1 cellular context compared by ENCODE assay signal in the genomic region with DNA sequence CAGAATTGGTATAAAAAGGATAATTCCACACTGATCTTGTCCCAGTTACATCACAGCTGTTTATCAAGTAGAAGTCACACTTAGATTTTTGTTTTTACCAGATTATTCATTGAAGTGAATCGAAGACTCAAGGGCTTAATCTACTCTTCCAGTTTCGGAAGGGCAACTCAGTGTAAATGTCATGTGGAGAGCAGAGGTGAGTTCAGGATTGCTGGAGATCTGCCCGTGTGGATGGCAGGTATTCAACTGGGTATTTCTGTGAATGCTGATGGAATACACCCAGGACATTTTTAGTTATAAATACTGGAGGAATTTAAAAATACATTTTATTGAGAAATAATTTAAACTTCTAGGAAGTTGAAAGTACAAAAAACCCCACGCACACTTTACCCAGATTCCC.
TF ChIP-seq lines count a peak whose summit lies in the region.

No MANE protein-coding gene starts in this region.

TF ChIP-seq in liver, 16 proteins besides CTCF, POLR2A, EP300 and RAD21 (continued from another document):
- TF ChIP-seq, protein P1, sequence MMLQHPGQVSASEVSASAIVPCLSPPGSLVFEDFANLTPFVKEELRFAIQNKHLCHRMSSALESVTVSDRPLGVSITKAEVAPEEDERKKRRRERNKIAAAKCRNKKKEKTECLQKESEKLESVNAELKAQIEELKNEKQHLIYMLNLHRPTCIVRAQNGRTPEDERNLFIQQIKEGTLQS (IDR thresholded peaks at IDR 0.05): no peak
- no peak for TF ChIP-seq JUND (IDR thresholded peaks at IDR 0.05)
- TF ChIP-seq, protein P2, sequence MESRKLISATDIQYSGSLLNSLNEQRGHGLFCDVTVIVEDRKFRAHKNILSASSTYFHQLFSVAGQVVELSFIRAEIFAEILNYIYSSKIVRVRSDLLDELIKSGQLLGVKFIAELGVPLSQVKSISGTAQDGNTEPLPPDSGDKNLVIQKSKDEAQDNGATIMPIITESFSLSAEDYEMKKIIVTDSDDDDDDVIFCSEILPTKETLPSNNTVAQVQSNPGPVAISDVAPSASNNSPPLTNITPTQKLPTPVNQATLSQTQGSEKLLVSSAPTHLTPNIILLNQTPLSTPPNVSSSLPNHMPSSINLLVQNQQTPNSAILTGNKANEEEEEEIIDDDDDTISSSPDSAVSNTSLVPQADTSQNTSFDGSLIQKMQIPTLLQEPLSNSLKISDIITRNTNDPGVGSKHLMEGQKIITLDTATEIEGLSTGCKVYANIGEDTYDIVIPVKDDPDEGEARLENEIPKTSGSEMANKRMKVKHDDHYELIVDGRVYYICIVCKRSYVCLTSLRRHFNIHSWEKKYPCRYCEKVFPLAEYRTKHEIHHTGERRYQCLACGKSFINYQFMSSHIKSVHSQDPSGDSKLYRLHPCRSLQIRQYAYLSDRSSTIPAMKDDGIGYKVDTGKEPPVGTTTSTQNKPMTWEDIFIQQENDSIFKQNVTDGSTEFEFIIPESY (IDR thresholded peaks at IDR 0.05): no peak
